Comparison of ENCODE assay signal across 18 cellular contexts in the genomic region with DNA sequence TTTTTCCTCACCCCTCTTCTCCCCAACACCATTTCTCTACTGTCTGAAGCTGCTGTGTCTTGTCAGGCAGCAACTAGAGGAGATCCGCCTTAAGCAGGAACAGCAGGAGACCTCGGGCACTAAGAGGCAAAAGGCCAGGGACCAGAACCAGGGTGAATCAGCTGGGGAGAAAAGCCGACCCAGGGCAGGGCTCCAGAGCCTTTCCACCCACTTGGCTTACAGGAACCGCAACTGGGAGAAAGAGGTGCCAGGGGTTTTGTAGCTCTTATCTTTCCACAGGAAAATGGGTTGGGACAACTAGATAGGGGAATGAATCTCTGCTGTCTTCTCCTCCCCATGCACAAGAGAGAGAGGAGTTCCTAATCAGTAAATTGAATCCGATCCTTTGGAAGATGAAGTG. TPM values are rescaled to one million over a fixed set of nuclear protein-coding genes. Genes with fewer than 3 reads are reported as not detected.
DNase-seq lines count a peak whose midpoint lies in the region; ATAC-seq, FAIRE-seq and TF ChIP-seq lines count a peak whose summit lies in the region.
"Had no signal": no experiment of that assay in that cellular context is flagged by ENCODE, and none has a peak within 500 bp of the region (broad histone marks: within the 10 kb centered on the region; RNA-seq: fewer than 3 reads in every experiment).

No MANE protein-coding gene starts in this region.

- TF ChIP-seq CTCF in PC-3 (conservative IDR thresholded peaks at IDR 0.05; ENCODE audit: low read depth, low read length) (no peak), brain (conservative IDR thresholded peaks at IDR 0.05) (no peak)

- H3K27ac Mint-ChIP-seq in brain: peak overlapping the region in 2 of 5 experiments; percentile 16 to 34
- no peak overlapping the region for H3K27ac Mint-ChIP-seq in activated T-helper 1 cell treated with anti-CD3 and anti-CD28 coated beads, Interleukin-12 subunit alpha, Interleukin-12 subunit beta, Interleukin-2, Interleukin-4 antibody, amounts not matched to agents 30 ng/mL and 10 ng/mL and 1 ng/mL, durations not matched to agents 14 hours and 24 hours and 36 hours
- H3K27ac Mint-ChIP-seq: activated CD4-positive, alpha-beta T cell treated with anti-CD3 and anti-CD28 coated beads, Interleukin-2, amount 10 ng/mL, durations not matched to agents 24 days and 14 days; stimulated activated memory B cell treated with anti-CD40 and anti-IgM and Interleukin-4, amounts not matched to agents 10 μg/mL and 1 μg/mL and 100 μg/mL, for 72 hours had no signal

- 91% methylated on average over 5 of the region's 5 CpGs for WGBS in mesenchymal stem cell

- peaks cover 33% of the 10 kb centered on the region for H3K79me2 ChIP-seq in PC-3 (ENCODE audit: low read length)

- H3K4me1 ChIP-seq in PC-3 (ENCODE audit: insufficient read depth, low read length) (peaks cover 39% of the 10 kb centered on the region), mesenchymal stem cell (ENCODE audit: control insufficient read depth, insufficient read depth, low read depth, low read length) (peaks cover 4% of the 10 kb centered on the region), subcutaneous abdominal adipose tissue (ENCODE audit: control insufficient read depth in 5 of 5, insufficient read depth in 5 of 5, low read length in 5 of 5) (peaks cover 9 to 47% (median 46%) of the 10 kb centered on the region in 5 donors)

- DNase-seq in PC-3 (no peak), mesenchymal stem cell (no peak), urothelium cell line (ENCODE audit: low spot score) (no peak), mucosa of gallbladder (ENCODE audit: low spot score) (no peak)
- DNase-seq in activated T-helper 1 cell treated with anti-CD3 and anti-CD28 coated beads, Interleukin-12 subunit alpha, Interleukin-12 subunit beta, Interleukin-2, Interleukin-4 antibody, amounts not matched to agents 30 ng/mL and 10 ng/mL and 1 ng/mL, durations not matched to agents 14 hours and 24 hours and 36 hours (ENCODE audit: low spot score): no peak
- DNase-seq: activated CD4-positive, alpha-beta T cell treated with anti-CD3 and anti-CD28 coated beads, Interleukin-2, amount 10 ng/mL, durations not matched to agents 24 days and 14 days; activated effector memory CD4-positive, alpha-beta T cell treated with anti-CD3 and anti-CD28 coated beads, Interleukin-2, amount 50 U/mL, for 16 hours; AML-193; central memory CD4-positive, alpha-beta T cell; NCI-H1436 treated with DMSO at 0.1 percent for 48 hours; NCI-H526 treated with DMSO at 0.1 percent for 48 hours; SHP77 had no signal

- peak overlapping the region; percentile 4; the same call in 1 of the 2 replicates for H3K4me2 ChIP-seq in PC-3 (ENCODE audit: low read length)
- no peak overlapping the region for H3K4me2 ChIP-seq in mesenchymal stem cell (ENCODE audit: low read length, poor library complexity, severe bottlenecking)

- H3K4me3 ChIP-seq in PC-3 (ENCODE audit: low read length) (no peak overlapping the region), mesenchymal stem cell (ENCODE audit: insufficient read depth in 1 of 2, low read depth in 1 of 2, low read length in 2 of 2) (peak overlapping the region in 1 of 2 experiments; percentile 23), subcutaneous abdominal adipose tissue (ENCODE audit: low read depth in 1 of 5, low read length in 5 of 5) (no peak overlapping the region)
- H3K4me3 ChIP-seq: ovary had no signal

- no TSS peak for BruUV-seq in PC-3 (replicated peaks; lab: Mats Ljungman, UMichigan)

- no peak overlapping the region for H3K14ac ChIP-seq in mesenchymal stem cell (ENCODE audit: low read length in 2 of 2)

- no peak overlapping the region for H2BK12ac ChIP-seq in mesenchymal stem cell (ENCODE audit: low read length in 2 of 2)

- no peaks in the 10 kb centered on the region for H3K27me3 ChIP-seq in PC-3 (ENCODE audit: low read length)
- no peaks in the 10 kb centered on the region for H3K27me3 ChIP-seq in mesenchymal stem cell (ENCODE audit: control insufficient read depth in 1 of 2, insufficient read depth in 1 of 2, low read length in 2 of 2)
- H3K27me3 ChIP-seq in subcutaneous abdominal adipose tissue (ENCODE audit: control insufficient read depth in 5 of 5, insufficient read depth in 4 of 5, low read length in 5 of 5): no peaks in the 10 kb centered on the region
- H3K27me3 ChIP-seq: ovary had no signal

- no peak overlapping the region for H3K4ac ChIP-seq in mesenchymal stem cell (ENCODE audit: low read depth in 1 of 2, low read length in 2 of 2)

- no peak overlapping the region for H2BK120ac ChIP-seq in mesenchymal stem cell (ENCODE audit: low read depth, low read length)

- no peak overlapping the region for H4K91ac ChIP-seq in mesenchymal stem cell (ENCODE audit: low read length)

- H3K9me2 ChIP-seq in PC-3 (replicated peaks; ENCODE audit: low read length): no peaks in the 10 kb centered on the region

- H3K9ac ChIP-seq in PC-3 (ENCODE audit: low read length) (peak overlapping the region; percentile 28), mesenchymal stem cell (ENCODE audit: low read length) (peak overlapping the region; percentile 32), subcutaneous abdominal adipose tissue (ENCODE audit: low read length in 5 of 5) (peak overlapping the region in 1 of 5 donors; percentile 24)

- no peaks in the 10 kb centered on the region for H3F3A ChIP-seq in PC-3 (ENCODE audit: low read length, unreplicated experiment)

- POLR2A ChIA-PET in PC-3 (lab: Charles Lee; ENCODE audit: unreplicated experiment): no interaction called here

- intact Hi-C loops in PC-3 (cut with micrococcal nuclease): no loop called here
- intact Hi-C loops in activated T-helper 1 cell treated with anti-CD3 and anti-CD28 coated beads, Interleukin-12 subunit alpha, Interleukin-12 subunit beta, Interleukin-2, Interleukin-4 antibody, amounts not matched to agents 30 ng/mL and 10 ng/mL and 1 ng/mL, durations not matched to agents 14 hours and 24 hours and 36 hours (cut with micrococcal nuclease): loop anchor here (10.0 kb wide), 2 partner anchors 672 to 928 kb away; a partner anchor contains a TSS

- H3K9me3 Mint-ChIP-seq in brain: peaks cover 0 to 6% (median 0%) of the 10 kb centered on the region in 5 experiments
- H3K9me3 Mint-ChIP-seq in activated T-helper 1 cell treated with anti-CD3 and anti-CD28 coated beads, Interleukin-12 subunit alpha, Interleukin-12 subunit beta, Interleukin-2, Interleukin-4 antibody, amounts not matched to agents 30 ng/mL and 10 ng/mL and 1 ng/mL, durations not matched to agents 14 hours and 24 hours and 36 hours: no peaks in the 10 kb centered on the region
- H3K9me3 Mint-ChIP-seq: activated CD4-positive, alpha-beta T cell treated with anti-CD3 and anti-CD28 coated beads, Interleukin-2, amount 10 ng/mL, durations not matched to agents 24 days and 14 days; stimulated activated memory B cell treated with anti-CD40 and anti-IgM and Interleukin-4, amounts not matched to agents 10 μg/mL and 1 μg/mL and 100 μg/mL, for 72 hours had no signal

- H3K27me3 Mint-ChIP-seq in brain: peaks cover 22% of the 10 kb centered on the region
- H3K27me3 Mint-ChIP-seq in activated T-helper 1 cell treated with anti-CD3 and anti-CD28 coated beads, Interleukin-12 subunit alpha, Interleukin-12 subunit beta, Interleukin-2, Interleukin-4 antibody, amounts not matched to agents 30 ng/mL and 10 ng/mL and 1 ng/mL, durations not matched to agents 14 hours and 24 hours and 36 hours (ENCODE audit: insufficient read depth): no peaks in the 10 kb centered on the region
- H3K27me3 Mint-ChIP-seq: activated CD4-positive, alpha-beta T cell treated with anti-CD3 and anti-CD28 coated beads, Interleukin-2, amount 10 ng/mL, durations not matched to agents 24 days and 14 days; stimulated activated memory B cell treated with anti-CD40 and anti-IgM and Interleukin-4, amounts not matched to agents 10 μg/mL and 1 μg/mL and 100 μg/mL, for 72 hours had no signal

- H2BK15ac ChIP-seq in mesenchymal stem cell (ENCODE audit: low read depth, poor library complexity, severe bottlenecking): no peak overlapping the region

- no peak for ATAC-seq in PC-3
- ATAC-seq: sciatic nerve; stimulated activated memory B cell treated with anti-CD40 and anti-IgM and Interleukin-4, amounts not matched to agents 10 μg/mL and 1 μg/mL and 100 μg/mL, for 72 hours had no signal

- H3K27ac ChIP-seq in PC-3 (ENCODE audit: low read length): peak overlapping the region; percentile 80
- H3K27ac ChIP-seq in mesenchymal stem cell (ENCODE audit: low read length, poor library complexity, severe bottlenecking): no peak overlapping the region
- H3K27ac ChIP-seq in subcutaneous abdominal adipose tissue (ENCODE audit: low read depth, low read length): peak overlapping the region; percentile 59
- H3K27ac ChIP-seq: ovary had no signal

- FAIRE-seq in urothelium cell line (lab: Jason Lieb, UNC): no peak
- FAIRE-seq: GM12892 had no signal

- H3K79me1 ChIP-seq in mesenchymal stem cell (replicated peaks; ENCODE audit: low read length, poor library complexity, severe bottlenecking): peaks cover 7% of the 10 kb centered on the region

- no peaks in the 10 kb centered on the region for H3K9me3 ChIP-seq in PC-3 (ENCODE audit: low read length)
- H3K9me3 ChIP-seq in mesenchymal stem cell (ENCODE audit: control insufficient read depth, low read length): no peaks in the 10 kb centered on the region
- no peaks in the 10 kb centered on the region for H3K9me3 ChIP-seq in subcutaneous abdominal adipose tissue (ENCODE audit: control insufficient read depth in 5 of 5, low read length in 5 of 5)
- H3K9me3 ChIP-seq: ovary had no signal

- H4K20me1 ChIP-seq in PC-3 (ENCODE audit: low read length): peaks cover 12% of the 10 kb centered on the region

- H3K36me3 Mint-ChIP-seq in brain: peaks cover 16% of the 10 kb centered on the region
- H3K36me3 Mint-ChIP-seq in activated T-helper 1 cell treated with anti-CD3 and anti-CD28 coated beads, Interleukin-12 subunit alpha, Interleukin-12 subunit beta, Interleukin-2, Interleukin-4 antibody, amounts not matched to agents 30 ng/mL and 10 ng/mL and 1 ng/mL, durations not matched to agents 14 hours and 24 hours and 36 hours (ENCODE audit: low read depth): peaks cover 9% of the 10 kb centered on the region

- H4K8ac ChIP-seq in mesenchymal stem cell (ENCODE audit: low read length): peak overlapping the region; percentile 7

- H3K18ac ChIP-seq in mesenchymal stem cell (ENCODE audit: low read depth in 1 of 2, low read length in 2 of 2): no peak overlapping the region

- no peak overlapping the region for H2AK5ac ChIP-seq in mesenchymal stem cell (ENCODE audit: low read length, severe bottlenecking)

- no peak overlapping the region for H3K23ac ChIP-seq in mesenchymal stem cell (ENCODE audit: low read length in 2 of 2)

- H3K4me3 Mint-ChIP-seq in brain: peak overlapping the region in 3 of 5 experiments; percentile 1 to 61 (median 4)
- H3K4me3 Mint-ChIP-seq in activated T-helper 1 cell treated with anti-CD3 and anti-CD28 coated beads, Interleukin-12 subunit alpha, Interleukin-12 subunit beta, Interleukin-2, Interleukin-4 antibody, amounts not matched to agents 30 ng/mL and 10 ng/mL and 1 ng/mL, durations not matched to agents 14 hours and 24 hours and 36 hours: no peak overlapping the region
- H3K4me3 Mint-ChIP-seq: activated CD4-positive, alpha-beta T cell treated with anti-CD3 and anti-CD28 coated beads, Interleukin-2, amount 10 ng/mL, durations not matched to agents 24 days and 14 days; stimulated activated memory B cell treated with anti-CD40 and anti-IgM and Interleukin-4, amounts not matched to agents 10 μg/mL and 1 μg/mL and 100 μg/mL, for 72 hours had no signal

- H3K36me3 ChIP-seq in PC-3 (ENCODE audit: low read depth, low read length) (no peaks in the 10 kb centered on the region), mesenchymal stem cell (ENCODE audit: control insufficient read depth in 1 of 2, insufficient read depth in 2 of 2, low read depth in 1 of 2, low read length in 2 of 2) (peaks cover 0 to under 1% of the 10 kb centered on the region in 2 experiments), subcutaneous abdominal adipose tissue (ENCODE audit: control insufficient read depth in 5 of 5, insufficient read depth in 5 of 5, low read length in 5 of 5) (peaks cover 0 to under 1% (median 0%) of the 10 kb centered on the region in 5 donors)
- H3K36me3 ChIP-seq: ovary had no signal

- no peak overlapping the region for H2BK5ac ChIP-seq in mesenchymal stem cell (ENCODE audit: low read depth, low read length, poor library complexity, severe bottlenecking)

- CTCF ChIA-PET in PC-3 (lab: Charles Lee): no interaction called here

- H2AFZ ChIP-seq in PC-3 (ENCODE audit: low read length) (no peak overlapping the region), mesenchymal stem cell (ENCODE audit: low read depth, low read length) (no peak overlapping the region)

- peaks cover 32% of the 10 kb centered on the region for H3K4me1 Mint-ChIP-seq in brain
- H3K4me1 Mint-ChIP-seq in activated T-helper 1 cell treated with anti-CD3 and anti-CD28 coated beads, Interleukin-12 subunit alpha, Interleukin-12 subunit beta, Interleukin-2, Interleukin-4 antibody, amounts not matched to agents 30 ng/mL and 10 ng/mL and 1 ng/mL, durations not matched to agents 14 hours and 24 hours and 36 hours (ENCODE audit: low read depth): peaks cover 27% of the 10 kb centered on the region

RNA-seq across cellular contexts. Expression of a gene that starts 3.0 kb away (rescaled TPM):
- 99.3 and 114 TPM in 2 replicates for total RNA-seq in PC-3 (2014; rRNA removed)
- 189 TPM for polyA plus RNA-seq in brain (ENCODE audit: insufficient read depth, low read depth, low replicate concordance)
- 59.1 TPM for polyA plus RNA-seq in mesenchymal stem cell (2013, experiment 1 of 2)
- polyA plus RNA-seq in mesenchymal stem cell (2013, experiment 2 of 2): 58.8 TPM
- total RNA-seq in activated T-helper 1 cell treated with anti-CD3 and anti-CD28 coated beads, Interleukin-12 subunit alpha, Interleukin-12 subunit beta, Interleukin-2, Interleukin-4 antibody, amounts not matched to agents 30 ng/mL and 10 ng/mL and 1 ng/mL, durations not matched to agents 14 hours and 24 hours and 36 hours: 39.0 and 39.9 TPM in 2 replicates
- 91.8 TPM for total RNA-seq in mucosa of gallbladder

RNA-seq across cellular contexts. Expression of a gene that starts 13.1 kb away (rescaled TPM):
- total RNA-seq in PC-3 (2014; rRNA removed) (not detected in 2 replicates), mucosa of gallbladder (0.32 TPM)
- polyA plus RNA-seq in brain (ENCODE audit: insufficient read depth, low read depth, low replicate concordance): not detected
- polyA plus RNA-seq in mesenchymal stem cell (2013, experiment 1 of 2): 0.04 TPM
- polyA plus RNA-seq in mesenchymal stem cell (2013, experiment 2 of 2): 0.11 TPM
- 0.29 and 0.65 TPM in 2 replicates for total RNA-seq in activated T-helper 1 cell treated with anti-CD3 and anti-CD28 coated beads, Interleukin-12 subunit alpha, Interleukin-12 subunit beta, Interleukin-2, Interleukin-4 antibody, amounts not matched to agents 30 ng/mL and 10 ng/mL and 1 ng/mL, durations not matched to agents 14 hours and 24 hours and 36 hours

RNA-seq across cellular contexts. Expression of a gene that starts 28.4 kb away (rescaled TPM):
- total RNA-seq in PC-3 (2014; rRNA removed) (6.6 and 11.0 TPM in 2 replicates), mucosa of gallbladder (12.6 TPM)
- 0.76 TPM for polyA plus RNA-seq in brain (ENCODE audit: insufficient read depth, low read depth, low replicate concordance)
- 1.1 TPM for polyA plus RNA-seq in mesenchymal stem cell (2013, experiment 1 of 2)
- polyA plus RNA-seq in mesenchymal stem cell (2013, experiment 2 of 2): 1.0 TPM
- 12.7 and 15.5 TPM in 2 replicates for total RNA-seq in activated T-helper 1 cell treated with anti-CD3 and anti-CD28 coated beads, Interleukin-12 subunit alpha, Interleukin-12 subunit beta, Interleukin-2, Interleukin-4 antibody, amounts not matched to agents 30 ng/mL and 10 ng/mL and 1 ng/mL, durations not matched to agents 14 hours and 24 hours and 36 hours

RNA-seq across cellular contexts. Expression of a gene that starts 28.7 kb away (rescaled TPM):
- total RNA-seq in PC-3 (2014; rRNA removed): 83.7 and 85.8 TPM in 2 replicates
- polyA plus RNA-seq in brain (ENCODE audit: insufficient read depth, low read depth, low replicate concordance): 40.0 TPM
- polyA plus RNA-seq in mesenchymal stem cell (2013, experiment 1 of 2): 90.2 TPM
- 93.4 TPM for polyA plus RNA-seq in mesenchymal stem cell (2013, experiment 2 of 2)
- 144 and 145 TPM in 2 replicates for total RNA-seq in activated T-helper 1 cell treated with anti-CD3 and anti-CD28 coated beads, Interleukin-12 subunit alpha, Interleukin-12 subunit beta, Interleukin-2, Interleukin-4 antibody, amounts not matched to agents 30 ng/mL and 10 ng/mL and 1 ng/mL, durations not matched to agents 14 hours and 24 hours and 36 hours
- 106 TPM for total RNA-seq in mucosa of gallbladder
